Comparison of ENCODE assay signal across 16 cellular contexts in the genomic region with DNA sequence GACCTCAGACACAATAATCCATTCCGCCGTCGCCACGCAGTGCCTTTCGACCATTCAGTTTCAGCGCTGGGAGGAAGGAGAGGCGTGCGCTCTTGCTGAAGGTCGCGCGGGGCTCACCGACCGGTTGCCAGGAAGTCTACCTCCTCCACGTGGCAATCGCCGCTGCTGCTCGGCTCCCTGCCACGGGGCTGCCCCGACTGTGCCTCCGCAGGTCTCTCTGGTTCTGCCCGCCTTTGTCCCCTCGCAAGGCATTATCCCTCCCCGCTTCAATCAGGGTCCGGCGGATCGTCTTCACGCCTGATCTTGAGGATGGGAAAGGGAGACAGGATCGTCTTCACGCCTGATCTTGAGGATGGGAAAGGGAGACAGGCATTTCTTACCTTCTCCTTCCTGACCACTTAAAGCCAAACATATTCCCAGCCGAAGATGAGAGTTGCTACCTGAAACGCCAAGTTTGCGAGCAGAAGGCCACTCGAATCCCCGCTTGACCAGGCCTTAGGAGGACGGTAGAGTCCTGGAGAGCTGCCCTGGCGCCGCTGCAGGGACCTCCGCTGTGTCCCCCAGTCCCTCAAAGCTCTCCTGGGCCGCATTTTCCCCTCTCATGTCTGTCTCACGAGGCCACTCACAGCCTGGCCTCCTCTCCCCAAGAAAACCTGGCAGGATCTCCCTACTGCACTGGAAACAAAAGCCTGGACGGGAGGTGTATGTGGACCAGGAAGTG. TPM values are rescaled to one million over a fixed set of nuclear protein-coding genes. Genes with fewer than 3 reads are reported as not detected.
DNase-seq lines count a peak whose midpoint lies in the region; ATAC-seq, FAIRE-seq and TF ChIP-seq lines count a peak whose summit lies in the region.
"Had no signal": no experiment of that assay in that cellular context is flagged by ENCODE, and none has a peak within 500 bp of the region (broad histone marks: within the 10 kb centered on the region; RNA-seq: fewer than 3 reads in every experiment).

No MANE protein-coding gene starts in this region.

- no peaks in the 10 kb centered on the region for H3K36me3 ChIP-seq in OCI-LY3 (replicated peaks; ENCODE audit: low read depth, low read length)
- H3K36me3 ChIP-seq in pancreas = no peaks in the 10 kb centered on the region

- peaks cover 0 to 7% (median 0%) of the 10 kb centered on the region in 5 experiments for H3K9me3 Mint-ChIP-seq in brain
- H3K9me3 Mint-ChIP-seq: activated T-cell treated with anti-CD3 and anti-CD28 coated beads, Interleukin-2, amount 50 U/mL, for 72 hours; effector memory CD8-positive, alpha-beta T cell; nephron progenitor cell had no signal

- H3K27ac Mint-ChIP-seq in brain = peak overlapping the region in 3 of 5 experiments; percentile 11 to 39 (median 16)
- H3K27ac Mint-ChIP-seq: activated T-cell treated with anti-CD3 and anti-CD28 coated beads, Interleukin-2, amount 50 U/mL, for 72 hours; effector memory CD8-positive, alpha-beta T cell; nephron progenitor cell had no signal

- H4K20me1 ChIP-seq in OCI-LY3 (ENCODE audit: insufficient read depth, low read length) = no peaks in the 10 kb centered on the region

- WGBS in pancreas, 2 donors = 63 to 72% methylated on average over 41 of the region's 41 CpGs

- H3K4me2 ChIP-seq in OCI-LY3 (ENCODE audit: low read length) = peak overlapping the region; percentile 20

- H3K27ac ChIP-seq in OCI-LY3 (ENCODE audit: low read length) = no peak overlapping the region
- no peak overlapping the region for H3K27ac ChIP-seq in pancreas

- H3K27me3 Mint-ChIP-seq in brain = peaks cover 5% of the 10 kb centered on the region

- no peaks in the 10 kb centered on the region for H3K79me2 ChIP-seq in OCI-LY3 (ENCODE audit: low read length)

- H3K4me1 Mint-ChIP-seq in brain = peaks cover 23% of the 10 kb centered on the region

- no peak for TF ChIP-seq CTCF in OCI-LY3 (IDR thresholded peaks at IDR 0.05; ENCODE audit: low read depth, low read length)
- TF ChIP-seq CTCF in brain (conservative IDR thresholded peaks at IDR 0.05) = no peak
- TF ChIP-seq CTCF in pancreas (IDR thresholded peaks at IDR 0.05) = no peak

- intact Hi-C loops in pancreas (cut with DNase I) = loop anchor here in 1 of 3 donors (5.0 kb wide), 1 partner anchor 125 kb away; no protein-coding TSS in a partner anchor

- H3K36me3 Mint-ChIP-seq in brain = no peaks in the 10 kb centered on the region

- H2AFZ ChIP-seq in OCI-LY3 (ENCODE audit: low read depth, low read length) = peak overlapping the region; percentile 86; the same call in 1 of the 2 replicates

- no peak overlapping the region; the same call in 1 of the 2 replicates for H3K9ac ChIP-seq in OCI-LY3 (ENCODE audit: low read length)

- H3K27me3 ChIP-seq in OCI-LY3 (ENCODE audit: low read depth, low read length) = no peaks in the 10 kb centered on the region
- H3K27me3 ChIP-seq in pancreas = no peaks in the 10 kb centered on the region

- no peaks in the 10 kb centered on the region for H3K9me3 ChIP-seq in OCI-LY3 (ENCODE audit: insufficient read depth, low read length)
- no peaks in the 10 kb centered on the region for H3K9me3 ChIP-seq in pancreas

- H3K4me3 ChIP-seq in OCI-LY3 (ENCODE audit: low read length) (no peak overlapping the region), pancreas (no peak overlapping the region)

- FAIRE-seq in pancreas (lab: Jason Lieb, UNC) = no peak
- FAIRE-seq: A204.1 had no signal

- peak; percentile 7 for DNase-seq in NCI-H2029 (lab: John Stamatoyannopoulos, UW)
- no peak for DNase-seq in NCI-H2029 treated with DMSO at 0.1 percent for 48 hours (lab: John Stamatoyannopoulos, UW)
- DNase-seq in pancreas = no peak
- DNase-seq in amniotic stem cell (lab: John Stamatoyannopoulos, UW) = no peak
- no peak for DNase-seq in NCI-H1694 treated with DMSO at 0.1 percent for 48 hours (lab: John Stamatoyannopoulos, UW)
- DNase-seq: NCI-H1417 treated with DMSO at 0.1 percent for 48 hours, SIG-M5 had no signal

- ATAC-seq in pancreas (peak in 3 of 4 donors; percentile 30 to 44 (median 37)), GM21515 (IDR thresholded peaks at IDR 0.05; ENCODE audit: unreplicated experiment) (no peak)

- H3K4me1 ChIP-seq in OCI-LY3 (ENCODE audit: low read length) (peaks cover 23% of the 10 kb centered on the region), pancreas (no peaks in the 10 kb centered on the region)

- no peak overlapping the region for H3K4me3 Mint-ChIP-seq in brain
- H3K4me3 Mint-ChIP-seq: activated T-cell treated with anti-CD3 and anti-CD28 coated beads, Interleukin-2, amount 50 U/mL, for 72 hours; nephron progenitor cell had no signal

RNA-seq across cellular contexts. Expression of gene GPR45, which starts 4.3 kb away (rescaled TPM):
- polyA plus RNA-seq in brain (ENCODE audit: insufficient read depth, low read depth, low replicate concordance) (0.34 TPM), pancreas (under 1 TPM in 1 of 2 donors, not detected in 1; 0.09 TPM)
- not detected for total RNA-seq in pancreas
- total RNA-seq: activated T-cell treated with anti-CD3 and anti-CD28 coated beads, Interleukin-2, amount 50 U/mL, for 72 hours; kidney epithelial cell; ureter had no signal
